Comparison of ENCODE assay signal across 28 cellular contexts in genomic region chr3:143187132-143187531, GRCh38.
"Had no signal": no experiment of that assay in that cellular context is flagged by ENCODE, and none has a peak within 500 bp of the region (broad histone marks: within the 10 kb centered on the region; RNA-seq: fewer than 3 reads in every experiment).

No MANE protein-coding gene starts in this region.

- H3K4me1 ChIP-seq: adrenal gland, ascending aorta, breast epithelium, colonic mucosa, esophagus squamous epithelium had no signal

- H3K4me3 ChIP-seq: adrenal gland, ascending aorta, breast epithelium, cardiac muscle cell, colonic mucosa, esophagus squamous epithelium had no signal

- H3K9me3 ChIP-seq: adrenal gland, ascending aorta, breast epithelium, colonic mucosa, esophagus squamous epithelium had no signal

- ATAC-seq: activated CD4-positive, alpha-beta T cell treated with anti-CD3 and anti-CD28 coated beads for 36 hours; activated CD8-positive, alpha-beta memory T cell treated with anti-CD3 and anti-CD28 coated beads, Interleukin-2, amount 10 ng/mL, durations not matched to agents 7 days and 5 days; activated CD8-positive, alpha-beta T cell treated with anti-CD3 and anti-CD28 coated beads, Interleukin-2, amount 10 ng/mL, durations not matched to agents 7 days and 5 days; activated naive CD8-positive, alpha-beta T cell treated with anti-CD3 and anti-CD28 coated beads, Interleukin-2, amount 50 U/mL, for 24 hours; T-helper 17 cell had no signal

- H3K27me3 ChIP-seq: adrenal gland, ascending aorta, breast epithelium, cardiac muscle cell, colonic mucosa, esophagus squamous epithelium had no signal

- DNase-seq: activated CD4-positive, alpha-beta memory T cell treated with anti-CD3 and anti-CD28 coated beads for 36 hours; activated CD4-positive, alpha-beta T cell treated with anti-CD3 and anti-CD28 coated beads for 36 hours; activated CD4-positive, alpha-beta T cell treated with anti-CD3 and anti-CD28 coated beads, Interleukin-2, amount 10 ng/mL, durations not matched to agents 24 days and 14 days; activated CD4-positive, CD25-positive, alpha-beta regulatory T cell; activated CD4-positive, CD25-positive, alpha-beta regulatory T cell treated with anti-CD3 and anti-CD28 coated beads, Interleukin-2, amount 50 U/mL, for 72 hours; activated CD8-positive, alpha-beta memory T cell treated with anti-CD3 and anti-CD28 coated beads, Interleukin-2, amount 10 ng/mL, durations not matched to agents 7 days and 5 days; activated CD8-positive, alpha-beta memory T cell treated with anti-CD3 and anti-CD28 coated beads, Interleukin-2, amount 50 U/mL, for 4 hours; activated CD8-positive, alpha-beta T cell treated with anti-CD3 and anti-CD28 coated beads, Interleukin-2, amount 10 ng/mL, durations not matched to agents 7 days and 5 days; activated effector memory CD4-positive, alpha-beta T cell treated with anti-CD3 and anti-CD28 coated beads, Interleukin-2, amount 50 U/mL, for 16 hours; activated naive CD4-positive, alpha-beta T cell treated with anti-CD3 and anti-CD28 coated beads for 36 hours; activated naive CD8-positive, alpha-beta T cell treated with anti-CD3 and anti-CD28 coated beads for 36 hours; activated naive CD8-positive, alpha-beta T cell treated with anti-CD3 and anti-CD28 coated beads, Interleukin-2, amount 50 U/mL, for 24 hours; activated T-cell treated with anti-CD3 and anti-CD28 coated beads, Interleukin-2, amount 50 U/mL, for 1 hour; activated T-cell treated with anti-CD3 and anti-CD28 coated beads, Interleukin-2, amount 50 U/mL, for 48 hours; adrenal gland; central memory CD4-positive, alpha-beta T cell; cerebellar nuclear complex; colonic mucosa; effector CD8-positive, alpha-beta T cell; esophagus squamous epithelium; foreskin melanocyte; T-helper 17 cell; T1000; WERI-Rb-1 had no signal

- H3K36me3 ChIP-seq: adrenal gland, ascending aorta, breast epithelium, cardiac muscle cell, colonic mucosa, esophagus squamous epithelium, WERI-Rb-1 had no signal

- H3K27ac ChIP-seq: adrenal gland, ascending aorta, breast epithelium, cardiac muscle cell, colonic mucosa, epithelial cell of prostate, esophagus squamous epithelium, WERI-Rb-1 had no signal
